25 cellular contexts compared by ENCODE assay signal in the genomic region with DNA sequence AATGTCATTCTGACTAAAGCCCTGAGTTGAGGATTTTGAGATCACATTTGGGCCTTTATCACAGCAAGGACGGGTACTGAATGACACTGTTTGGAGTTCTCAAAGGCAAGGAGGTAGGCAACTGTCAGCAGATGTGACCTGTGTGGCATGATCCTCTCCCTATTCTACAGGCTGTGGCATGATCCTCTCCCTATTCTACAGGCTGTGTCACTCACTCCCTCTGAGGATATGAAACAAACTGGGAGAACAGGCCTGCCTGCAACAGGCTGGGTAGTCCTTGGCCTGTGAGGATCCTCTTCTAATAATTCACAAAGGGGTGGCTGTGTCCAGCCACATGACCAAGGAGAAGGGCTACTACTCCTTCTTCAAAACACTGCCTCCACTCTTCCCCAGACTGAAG.
"Had no signal": no experiment of that assay in that cellular context is flagged by ENCODE, and none has a peak within 500 bp of the region (broad histone marks: within the 10 kb centered on the region; RNA-seq: fewer than 3 reads in every experiment).

No MANE protein-coding gene starts in this region.

- H3K27ac Mint-ChIP-seq: effector memory CD8-positive, alpha-beta T cell; endodermal cell; mesothelial cell of epicardium; naive B cell; naive thymus-derived CD8-positive, alpha-beta T cell had no signal

- FAIRE-seq: endometrium, frontal cortex, islet of Langerhans, keratinocyte had no signal

- H3K4me1 Mint-ChIP-seq: endodermal cell, mesothelial cell of epicardium, naive B cell had no signal

- H3K4me1 ChIP-seq: esophagus muscularis mucosa, foreskin keratinocyte, gastroesophageal sphincter, heart right ventricle, left lung, lower lobe of right lung had no signal

- H3K27me3 ChIP-seq: esophagus muscularis mucosa, foreskin keratinocyte, gastroesophageal sphincter had no signal

- H3K9me3 ChIP-seq: left lung, lower lobe of right lung, mucosa of descending colon had no signal

- H3K4me3 Mint-ChIP-seq: effector memory CD8-positive, alpha-beta T cell; endodermal cell; mesothelial cell of epicardium; naive B cell; naive thymus-derived CD8-positive, alpha-beta T cell had no signal

- H3K27ac ChIP-seq: coronary artery, esophagus muscularis mucosa, foreskin keratinocyte, gastroesophageal sphincter, heart right ventricle, left lung, lower lobe of right lung had no signal

- H3K4me3 ChIP-seq: coronary artery, esophagus muscularis mucosa, gastroesophageal sphincter, heart right ventricle, left lung, lower lobe of right lung, mucosa of descending colon had no signal

- ATAC-seq: effector memory CD8-positive, alpha-beta T cell; foreskin keratinocyte; gastroesophageal sphincter; heart right ventricle; left cardiac atrium; left lung; left ventricle myocardium superior; lower lobe of right lung; mucosa of descending colon; naive thymus-derived CD8-positive, alpha-beta T cell had no signal

- H3K36me3 ChIP-seq: esophagus muscularis mucosa, gastroesophageal sphincter, heart right ventricle, left lung, lower lobe of right lung had no signal

- DNase-seq: dermis blood vessel endothelial cell; effector CD8-positive, alpha-beta T cell; effector memory CD8-positive, alpha-beta T cell; endodermal cell; glutamatergic neuron; head of caudate nucleus; heart right ventricle; hippocampal formation; left cardiac atrium; left lung; left ventricle myocardium superior; lower lobe of right lung; mesenchymal stem cell; mucosa of descending colon; naive B cell; naive thymus-derived CD8-positive, alpha-beta T cell had no signal
